Comparison of ENCODE assay signal across 28 cellular contexts in genomic region chr1:222979561-222979960, GRCh38.
"Had no signal": no experiment of that assay in that cellular context is flagged by ENCODE, and none has a peak within 500 bp of the region (broad histone marks: within the 10 kb centered on the region; RNA-seq: fewer than 3 reads in every experiment).

No MANE protein-coding gene starts in this region.

- H3K9me3 Mint-ChIP-seq: activated naive CD4-positive, alpha-beta T cell treated with anti-CD3 and anti-CD28 coated beads, Interleukin-2, amount 50 U/mL, for 72 hours; activated naive CD8-positive, alpha-beta T cell treated with anti-CD3 and anti-CD28 coated beads, Interleukin-2, amount 50 U/mL, for 24 hours; activated T-cell treated with anti-CD3 and anti-CD28 coated beads, Interleukin-2, amount 50 U/mL, for 24 hours; activated T-helper 1 cell treated with anti-CD3 and anti-CD28 coated beads, Interleukin-12 subunit alpha, Interleukin-12 subunit beta, Interleukin-2, Interleukin-4 antibody, amounts not matched to agents 30 ng/mL and 10 ng/mL and 1 ng/mL, durations not matched to agents 14 hours and 24 hours and 36 hours; T-helper 1 cell treated with Interleukin-12 subunit alpha and Interleukin-12 subunit beta and Interleukin-4 antibody, amounts not matched to agents 30 μg/mL and 1 μg/mL, for 36 hours had no signal

- H3K9me3 ChIP-seq: ascending aorta, body of pancreas had no signal

- H3K27ac ChIP-seq: ascending aorta, body of pancreas had no signal

- H3K4me1 ChIP-seq: body of pancreas had no signal

- H3K27ac Mint-ChIP-seq: activated CD8-positive, alpha-beta memory T cell treated with anti-CD3 and anti-CD28 coated beads, Interleukin-2, amount 10 ng/mL, durations not matched to agents 7 days and 5 days; activated naive CD4-positive, alpha-beta T cell treated with anti-CD3 and anti-CD28 coated beads, Interleukin-2, amount 50 U/mL, for 72 hours; activated naive CD8-positive, alpha-beta T cell treated with anti-CD3 and anti-CD28 coated beads, Interleukin-2, amount 50 U/mL, for 24 hours; activated T-cell treated with anti-CD3 and anti-CD28 coated beads, Interleukin-2, amount 50 U/mL, for 24 hours; activated T-helper 1 cell treated with anti-CD3 and anti-CD28 coated beads, Interleukin-12 subunit alpha, Interleukin-12 subunit beta, Interleukin-2, Interleukin-4 antibody, amounts not matched to agents 30 ng/mL and 10 ng/mL and 1 ng/mL, durations not matched to agents 14 hours and 24 hours and 36 hours; T-helper 1 cell treated with Interleukin-12 subunit alpha and Interleukin-12 subunit beta and Interleukin-4 antibody, amounts not matched to agents 30 μg/mL and 1 μg/mL, for 36 hours had no signal

- H3K27me3 ChIP-seq: ascending aorta, body of pancreas had no signal

- H3K36me3 Mint-ChIP-seq: activated CD8-positive, alpha-beta memory T cell treated with anti-CD3 and anti-CD28 coated beads, Interleukin-2, amount 10 ng/mL, durations not matched to agents 7 days and 5 days; activated naive CD4-positive, alpha-beta T cell treated with anti-CD3 and anti-CD28 coated beads, Interleukin-2, amount 50 U/mL, for 72 hours had no signal

- ATAC-seq: activated CD8-positive, alpha-beta memory T cell treated with anti-CD3 and anti-CD28 coated beads, Interleukin-2, amount 10 ng/mL, durations not matched to agents 7 days and 5 days; activated naive CD4-positive, alpha-beta T cell treated with anti-CD3 and anti-CD28 coated beads, Interleukin-2, amount 50 U/mL, for 72 hours; activated naive CD8-positive, alpha-beta T cell treated with anti-CD3 and anti-CD28 coated beads, Interleukin-2, amount 50 U/mL, for 24 hours; body of pancreas; Panc1 had no signal

- H3K4me3 Mint-ChIP-seq: activated CD8-positive, alpha-beta memory T cell treated with anti-CD3 and anti-CD28 coated beads, Interleukin-2, amount 10 ng/mL, durations not matched to agents 7 days and 5 days; activated naive CD8-positive, alpha-beta T cell treated with anti-CD3 and anti-CD28 coated beads, Interleukin-2, amount 50 U/mL, for 24 hours; activated T-cell treated with anti-CD3 and anti-CD28 coated beads, Interleukin-2, amount 50 U/mL, for 24 hours; activated T-helper 1 cell treated with anti-CD3 and anti-CD28 coated beads, Interleukin-12 subunit alpha, Interleukin-12 subunit beta, Interleukin-2, Interleukin-4 antibody, amounts not matched to agents 30 ng/mL and 10 ng/mL and 1 ng/mL, durations not matched to agents 14 hours and 24 hours and 36 hours; T-helper 1 cell treated with Interleukin-12 subunit alpha and Interleukin-12 subunit beta and Interleukin-4 antibody, amounts not matched to agents 30 μg/mL and 1 μg/mL, for 36 hours had no signal

- H3K36me3 ChIP-seq: ascending aorta had no signal

- H3K27me3 Mint-ChIP-seq: activated CD8-positive, alpha-beta memory T cell treated with anti-CD3 and anti-CD28 coated beads, Interleukin-2, amount 10 ng/mL, durations not matched to agents 7 days and 5 days; activated naive CD8-positive, alpha-beta T cell treated with anti-CD3 and anti-CD28 coated beads, Interleukin-2, amount 50 U/mL, for 24 hours; activated T-cell treated with anti-CD3 and anti-CD28 coated beads, Interleukin-2, amount 50 U/mL, for 24 hours had no signal

- DNase-seq: activated CD4-positive, alpha-beta T cell treated with anti-CD3 and anti-CD28 coated beads for 48 hours; activated CD4-positive, alpha-beta T cell treated with anti-CD3 and anti-CD28 coated beads, Interleukin-2, amount 50 U/mL, for 4 hours; activated CD4-positive, CD25-positive, alpha-beta regulatory T cell treated with anti-CD3 and anti-CD28 coated beads, Interleukin-2, amount 50 U/mL, for 72 hours; activated CD8-positive, alpha-beta memory T cell treated with anti-CD3 and anti-CD28 coated beads, Interleukin-2, amount 10 ng/mL, durations not matched to agents 7 days and 5 days; activated effector memory CD4-positive, alpha-beta T cell treated with Interleukin-2 at 50 U/mL for 16 hours; activated naive CD4-positive, alpha-beta T cell treated with Interleukin-2 at 50 U/mL for 16 hours; activated naive CD8-positive, alpha-beta T cell treated with anti-CD3 and anti-CD28 coated beads, Interleukin-2, amount 50 U/mL, for 24 hours; activated T-cell treated with anti-CD3 and anti-CD28 coated beads, Interleukin-2, amount 50 U/mL, for 24 hours; amniotic stem cell; body of pancreas; central memory CD4-positive, alpha-beta T cell; MM.1S; NCI-H1105; NCI-H1436; NCI-H1694 treated with DMSO at 0.1 percent for 48 hours; NCI-H2029 treated with DMSO at 0.1 percent for 48 hours; NCI-H345; NCI-H510A; NCI-H526 treated with DMSO at 0.1 percent for 48 hours; NCI-H82; OCI-M1; RPMI8226; SHP77 had no signal

- H3K4me3 ChIP-seq: ascending aorta, body of pancreas had no signal
